ENCODE assay signal across 8 cellular contexts in genomic region chr17:42458497-42459255, GRCh38. TPM values are rescaled to one million over a fixed set of nuclear protein-coding genes. Genes with fewer than 3 reads are reported as not detected.
DNase-seq lines count a peak whose midpoint lies in the region; ATAC-seq and TF ChIP-seq lines count a peak whose summit lies in the region.

TSS of gene ATP6V0A1 (plus strand) at chr17:42458878. CDS start at chr17:42460895, 2,017 bp downstream.

- no peak within 1 kb of the TSS for H2AFZ ChIP-seq in H9 (ENCODE audit: low read length)
- peak within 1 kb of the TSS; percentile 78 for H2AFZ ChIP-seq in SU-DHL-6 (ENCODE audit: low read depth, low read length, severe bottlenecking)

- H2BK120ac ChIP-seq in H9 (ENCODE audit: low read depth, low read length, poor library complexity, severe bottlenecking): no peak within 1 kb of the TSS

- H3K4me2 ChIP-seq in H9 (ENCODE audit: insufficient read depth, insufficient read length, low read length) (peak within 1 kb of the TSS; percentile 97), SU-DHL-6 (ENCODE audit: low read depth, low read length, poor library complexity, severe bottlenecking) (peak within 1 kb of the TSS; percentile 93)

- POLR2A ChIA-PET in activated naive CD8-positive, alpha-beta T cell treated with anti-CD3 and anti-CD28 coated beads, Interleukin-2, amount 10 ng/mL, durations not matched to agents 7 days and 5 days (lab: Charles Lee): interaction anchor here (0.7 kb wide), 1 partner anchor 1727 kb away, joined by 3 read pairs; no protein-coding TSS in a partner anchor

- peak within 1 kb of the TSS; percentile 92 to 96 for H3K4me3 Mint-ChIP-seq in H9
- peak within 1 kb of the TSS; percentile 85 for H3K4me3 Mint-ChIP-seq in activated naive CD8-positive, alpha-beta T cell treated with anti-CD3 and anti-CD28 coated beads, Interleukin-2, amount 10 ng/mL, durations not matched to agents 7 days and 5 days

- no peak within 1 kb of the TSS for H3K27ac ChIP-seq in H9 (ENCODE audit: insufficient read length, low read depth, low read length)
- peak within 1 kb of the TSS; percentile 82 for H3K27ac ChIP-seq in SU-DHL-6 (ENCODE audit: low read depth, low read length)
- H3K27ac ChIP-seq in ovary: peak within 1 kb of the TSS; percentile 89 to 92
- peak within 1 kb of the TSS; percentile 88 to 97 for H3K27ac ChIP-seq in thoracic aorta

- no peak within 1 kb of the TSS for H2BK20ac ChIP-seq in H9 (ENCODE audit: low read depth, low read length, poor library complexity, severe bottlenecking)

- H3K23me2 ChIP-seq in H9 (ENCODE audit: insufficient read length, low read depth, low read length, poor library complexity, severe bottlenecking): peaks cover 8% of the 10 kb centered on the region

- H4K8ac ChIP-seq in H9 (replicated peaks; ENCODE audit: insufficient read length, low read depth, low read length): no peak within 1 kb of the TSS

- H3K79me1 ChIP-seq in H9 (ENCODE audit: insufficient read depth, low read depth, low read length, poor library complexity, severe bottlenecking): no peaks in the 10 kb centered on the region

- H4K5ac ChIP-seq in H9 (ENCODE audit: insufficient read length, low read depth, low read length): no peak within 1 kb of the TSS

- H3K9ac ChIP-seq in H9 (ENCODE audit: extremely low read depth, insufficient read length, low read length): peak within 1 kb of the TSS; percentile 76
- H3K9ac ChIP-seq in SU-DHL-6 (ENCODE audit: low read length): peak within 1 kb of the TSS; percentile 85

- H2BK15ac ChIP-seq in H9 (ENCODE audit: low read depth, low read length): no peak within 1 kb of the TSS

- peak within 1 kb of the TSS; percentile 82 for H3K4me3 ChIP-seq in NB4 (ENCODE audit: low read depth, low read length)
- peak within 1 kb of the TSS; percentile 85 for H3K4me3 ChIP-seq in SU-DHL-6 (ENCODE audit: insufficient read depth, low read length, poor library complexity, severe bottlenecking)
- peak within 1 kb of the TSS; percentile 86 for H3K4me3 ChIP-seq in ovary
- peak within 1 kb of the TSS; percentile 97 for H3K4me3 ChIP-seq in thoracic aorta

- H3K27me3 Mint-ChIP-seq in H9 (ENCODE audit: low read depth): no peaks in the 10 kb centered on the region
- H3K27me3 Mint-ChIP-seq in activated naive CD8-positive, alpha-beta T cell treated with anti-CD3 and anti-CD28 coated beads, Interleukin-2, amount 10 ng/mL, durations not matched to agents 7 days and 5 days: peaks cover 10% of the 10 kb centered on the region

- H3K9me3 Mint-ChIP-seq in H9: no peaks in the 10 kb centered on the region
- H3K9me3 Mint-ChIP-seq in activated naive CD8-positive, alpha-beta T cell treated with anti-CD3 and anti-CD28 coated beads, Interleukin-2, amount 10 ng/mL, durations not matched to agents 7 days and 5 days: no peaks in the 10 kb centered on the region

- H3K27ac Mint-ChIP-seq in H9: peak within 1 kb of the TSS; percentile 71 to 98 (median 95); a peak in 6 of 7 replicates
- H3K27ac Mint-ChIP-seq in activated naive CD8-positive, alpha-beta T cell treated with anti-CD3 and anti-CD28 coated beads, Interleukin-2, amount 10 ng/mL, durations not matched to agents 7 days and 5 days: peak within 1 kb of the TSS; percentile 76

- H3K36me3 ChIP-seq in SU-DHL-6 (ENCODE audit: low read length) (no peaks in the 10 kb centered on the region), ovary (no peaks in the 10 kb centered on the region), thoracic aorta (no peaks in the 10 kb centered on the region)

- peak within 1 kb of the TSS; percentile 70 for H2BK5ac ChIP-seq in H9 (ENCODE audit: insufficient read length, low read length)

- peaks cover 29% of the 10 kb centered on the region for H3F3A ChIP-seq in SU-DHL-6 (ENCODE audit: insufficient read depth)

- H3K14ac ChIP-seq in H9 (ENCODE audit: insufficient read depth, low read length): peak within 1 kb of the TSS; percentile 93; the same call in 1 of the 2 replicates

- H3K4ac ChIP-seq in H9 (ENCODE audit: low read depth, low read length): no peak within 1 kb of the TSS; the same call in 1 of the 2 replicates

- no peaks in the 10 kb centered on the region for H3K9me2 ChIP-seq in SU-DHL-6 (replicated peaks; ENCODE audit: insufficient read depth, low read length)

- TF ChIP-seq POLR2A in NB4 (IDR thresholded peaks at IDR 0.05; ENCODE audit: extremely low read depth, insufficient read length) (peak; percentile 70), ovary (IDR thresholded peaks at IDR 0.05) (peak; percentile 88)

- H3K4me1 ChIP-seq in H9 (ENCODE audit: insufficient read depth, low read length) (no peaks in the 10 kb centered on the region), ovary (ENCODE audit: insufficient read depth) (peaks cover 7% of the 10 kb centered on the region), thoracic aorta (ENCODE audit: control insufficient read depth in 1 of 2, low read depth in 2 of 2) (peaks cover 14 to 21% of the 10 kb centered on the region in 2 donors)

- H4K20me1 ChIP-seq in H9 (ENCODE audit: control insufficient read depth, insufficient read depth, insufficient read length) (no peaks in the 10 kb centered on the region), SU-DHL-6 (ENCODE audit: low read depth, low read length) (no peaks in the 10 kb centered on the region)

- TF ChIP-seq CTCF in H9 (conservative IDR thresholded peaks at IDR 0.05) (no peak), NB4 (IDR thresholded peaks at IDR 0.05; ENCODE audit: low read depth, low read length) (no peak), SU-DHL-6 (IDR thresholded peaks at IDR 0.05; ENCODE audit: insufficient read depth, low read length, poor library complexity, severe bottlenecking) (no peak), ovary (IDR thresholded peaks at IDR 0.05) (peak in 1 of 3 donors; percentile 20), thoracic aorta (IDR thresholded peaks at IDR 0.05) (no peak)

- H4K91ac ChIP-seq in H9 (ENCODE audit: insufficient read length, low read depth, low read length): no peak within 1 kb of the TSS

- H3K23ac ChIP-seq in H9 (ENCODE audit: insufficient read length, low read depth, low read length): no peak within 1 kb of the TSS

- no CpG with 5 or more reads among the region's 45 CpGs for WGBS in H9 (ENCODE audit: extremely low coverage, insufficient read length, low lambda C conversion rate)
- 1% methylated on average over 42 to 45 of the region's 45 CpGs for WGBS in ovary, 3 donors

- no peaks in the 10 kb centered on the region for H3K79me2 ChIP-seq in H9 (ENCODE audit: insufficient read depth, low read length)
- peaks cover 21% of the 10 kb centered on the region for H3K79me2 ChIP-seq in SU-DHL-6 (ENCODE audit: insufficient read depth, low read length)

- peaks cover 0 to 19% (median 17%) of the 10 kb centered on the region in 3 experiments; a peak in 6 of 7 replicates for H3K36me3 Mint-ChIP-seq in H9 (ENCODE audit: insufficient read depth in 1 of 3, low read depth in 3 of 3)
- no peaks in the 10 kb centered on the region for H3K36me3 Mint-ChIP-seq in activated naive CD8-positive, alpha-beta T cell treated with anti-CD3 and anti-CD28 coated beads, Interleukin-2, amount 10 ng/mL, durations not matched to agents 7 days and 5 days

- peak within 1 kb of the TSS; percentile 63 for H2BK12ac ChIP-seq in H9 (ENCODE audit: insufficient read length, low read depth, low read length)

- peak within 1 kb of the TSS; percentile 81 for H3T11ph ChIP-seq in H9 (ENCODE audit: low read length)

- DNase-seq in Daoy (ENCODE audit: low read depth) (peak; percentile 87), H9 (peak; percentile 98), NB4 (ENCODE audit: low read depth) (peak; percentile 92), Right ventricle myocardium inferior (ENCODE audit: missing footprints) (peak; percentile 98), ovary (peak; percentile 93 to 98 (median 97)), thoracic aorta (ENCODE audit: low spot score) (peak; percentile 81)
- DNase-seq in activated naive CD8-positive, alpha-beta T cell treated with anti-CD3 and anti-CD28 coated beads, Interleukin-2, amount 10 ng/mL, durations not matched to agents 7 days and 5 days: peak; percentile 92

- no peak within 1 kb of the TSS for H3K56ac ChIP-seq in H9 (ENCODE audit: insufficient read length, low read depth, low read length)

- H3K4me1 Mint-ChIP-seq in H9: peaks cover 25 to 34% of the 10 kb centered on the region in 2 experiments
- H3K4me1 Mint-ChIP-seq in activated naive CD8-positive, alpha-beta T cell treated with anti-CD3 and anti-CD28 coated beads, Interleukin-2, amount 10 ng/mL, durations not matched to agents 7 days and 5 days: peaks cover 34% of the 10 kb centered on the region

- H3K9me3 ChIP-seq in H9 (ENCODE audit: control insufficient read depth, low read depth, low read length) (no peaks in the 10 kb centered on the region), SU-DHL-6 (ENCODE audit: insufficient read depth, low read length) (no peaks in the 10 kb centered on the region), ovary (no peaks in the 10 kb centered on the region), thoracic aorta (no peaks in the 10 kb centered on the region)

- no peaks in the 10 kb centered on the region for H3K27me3 ChIP-seq in H9 (ENCODE audit: insufficient read depth, low read length)
- no peaks in the 10 kb centered on the region for H3K27me3 ChIP-seq in SU-DHL-6 (ENCODE audit: low read length)
- no peaks in the 10 kb centered on the region for H3K27me3 ChIP-seq in ovary
- no peaks in the 10 kb centered on the region for H3K27me3 ChIP-seq in thoracic aorta (replicated peaks; ENCODE audit: insufficient read depth)

- TF ChIP-seq EP300 in ovary (IDR thresholded peaks at IDR 0.05): peak; percentile 7

- H2AK5ac ChIP-seq in H9 (ENCODE audit: insufficient read length, low read length): no peak within 1 kb of the TSS

- peak; percentile 92 for ATAC-seq in activated naive CD8-positive, alpha-beta T cell treated with anti-CD3 and anti-CD28 coated beads, Interleukin-2, amount 10 ng/mL, durations not matched to agents 7 days and 5 days (ENCODE audit: low read depth)
- ATAC-seq in Right ventricle myocardium inferior (peak; percentile 98), thoracic aorta (ENCODE audit: insufficient number of reproducible peaks, low FRiP score, low read depth) (peak; percentile 44)

- intact Hi-C loops in Right ventricle myocardium inferior (cut with DNase I) (loop anchor here (5.0 kb wide), 3 partner anchors 36 to 59 kb away; partner anchors contain the start of gene CAVIN1), ovary (cut with DNase I) (loop anchor here in 1 of 4 donors (5.0 kb wide), 1 partner anchor 64 kb away; no protein-coding TSS in a partner anchor)

- peak within 1 kb of the TSS; percentile 97 for H3K18ac ChIP-seq in H9 (ENCODE audit: insufficient read length, low read depth, low read length)

RNA-seq across cellular contexts. Expression of gene ATP6V0A1, which starts in this region (rescaled TPM):
- total RNA-seq in Daoy (2014; rRNA removed; shearing (Covaris generic)): 12.6 and 16.6 TPM in 2 replicates
- total RNA-seq in H9 (2021) (47.8 and 54.1 TPM in 2 replicates), Right ventricle myocardium inferior (31.1 TPM), ovary (10 to 100 TPM; 47.6 to 94.1 (median 74.1) TPM), thoracic aorta (10 to 100 TPM; 63.2 to 95.6 TPM)
- total RNA-seq in activated naive CD8-positive, alpha-beta T cell treated with anti-CD3 and anti-CD28 coated beads, Interleukin-2, amount 10 ng/mL, durations not matched to agents 7 days and 5 days: 1 to 10 TPM; 8.1 TPM
- 100 to 1,000 TPM in 1 of 2 donors, 10 to 100 TPM in 1; 36.3 to 118 TPM for polyA plus RNA-seq in ovary

Comparison
In these comparisons a context has a peak if more than half of its experiments do, and no peak if none do; other contexts are left out.
1. ATAC-seq: peak in every context shown above with its lines; median percentile 98 in Right ventricle myocardium inferior; 92 in activated naive CD8-positive, alpha-beta T cell treated with anti-CD3 and anti-CD28 coated beads, Interleukin-2, amount 10 ng/mL, durations not matched to agents 7 days and 5 days; 44 in thoracic aorta.